In genomic region chr2:76558157-76558556, GRCh38 we compare ENCODE assay signal across 7 cellular contexts.
"Had no signal": no experiment of that assay in that cellular context is flagged by ENCODE, and none has a peak within 500 bp of the region (broad histone marks: within the 10 kb centered on the region; RNA-seq: fewer than 3 reads in every experiment).

No MANE protein-coding gene starts in this region.

- H3K4me3 Mint-ChIP-seq: H9, IgD-negative memory B cell had no signal

- H3K9me3 Mint-ChIP-seq: H9 had no signal

- H3K27me3 Mint-ChIP-seq: IgD-negative memory B cell had no signal

- DNase-seq: GOT3, H9, HCEC 1CT, KG1 had no signal

- H3K27ac Mint-ChIP-seq: H9, IgD-negative memory B cell had no signal

- H3K36me3 Mint-ChIP-seq: IgD-negative memory B cell had no signal

- H3K27ac ChIP-seq: HL-60 had no signal

- FAIRE-seq: H54 had no signal

- H3K4me1 Mint-ChIP-seq: H9, IgD-negative memory B cell had no signal
